Comparison of ENCODE assay signal across 11 cellular contexts in the genomic region with DNA sequence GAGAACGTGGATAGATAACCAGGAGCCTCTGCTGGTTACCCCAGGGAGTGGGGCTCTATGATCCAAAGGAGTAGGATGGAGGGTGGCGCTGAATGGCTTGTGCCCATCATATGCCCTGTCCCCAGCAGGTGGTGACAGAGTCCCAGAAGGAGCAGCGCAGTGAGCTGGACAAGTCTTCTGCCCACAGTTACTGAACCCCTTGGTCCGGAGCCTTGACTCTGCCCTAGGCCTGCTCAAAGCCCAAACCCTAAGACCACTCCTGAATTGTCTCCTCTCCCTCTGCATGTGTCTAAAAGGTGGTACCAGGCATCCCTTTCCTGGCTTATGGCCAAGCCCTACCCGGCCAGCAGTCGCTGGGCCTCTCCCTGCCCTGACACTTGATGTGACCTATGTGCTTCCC. TPM values are rescaled to one million over a fixed set of nuclear protein-coding genes. Genes with fewer than 3 reads are reported as not detected.
DNase-seq lines count a peak whose midpoint lies in the region; ATAC-seq, FAIRE-seq and TF ChIP-seq lines count a peak whose summit lies in the region.
"Had no signal": no experiment of that assay in that cellular context is flagged by ENCODE, and none has a peak within 500 bp of the region (broad histone marks: within the 10 kb centered on the region; RNA-seq: fewer than 3 reads in every experiment).

No MANE protein-coding gene starts in this region.

- H3K27ac Mint-ChIP-seq in activated T-helper 17 cell treated with anti-CD3 and anti-CD28 coated beads, Interleukin-2, amount 50 U/mL, for 72 hours = no peak overlapping the region
- H3K27ac Mint-ChIP-seq in naive thymus-derived CD8-positive, alpha-beta T cell = peak overlapping the region in 1 of 10 donors; percentile 25

- no peak overlapping the region for H3K27ac ChIP-seq in kidney (ENCODE audit: low read depth in 2 of 2, low read length in 2 of 2)

- peak; percentile 65 for DNase-seq in DMS53 (lab: John Stamatoyannopoulos, UW)
- DNase-seq in HT-29 (ENCODE audit: low spot score) = peak; percentile 73
- DNase-seq in naive thymus-derived CD8-positive, alpha-beta T cell = no peak
- DNase-seq in kidney = no peak
- no peak for DNase-seq in nucleus accumbens (lab: John Stamatoyannopoulos, UW)
- DNase-seq in NK-92 (lab: John Stamatoyannopoulos, UW; ENCODE audit: unreplicated experiment) = no peak
- no peak for DNase-seq in GM03348 (ENCODE audit: low spot score)
- DNase-seq: activated T-cell treated with anti-CD3 and anti-CD28 coated beads, Interleukin-2, amount 50 U/mL, for 4 hours had no signal

- H3K36me3 ChIP-seq in kidney (ENCODE audit: control insufficient read depth in 1 of 2, insufficient read depth in 2 of 2, low read length in 2 of 2) = no peaks in the 10 kb centered on the region

- FAIRE-seq in kidney (lab: Jason Lieb, UNC) = no peak
- FAIRE-seq: endometrium had no signal

- no peak overlapping the region for H3K9ac ChIP-seq in kidney (ENCODE audit: low read length in 2 of 2)

- no peaks in the 10 kb centered on the region for H3K9me3 Mint-ChIP-seq in activated T-helper 17 cell treated with anti-CD3 and anti-CD28 coated beads, Interleukin-2, amount 50 U/mL, for 72 hours
- H3K9me3 Mint-ChIP-seq in naive thymus-derived CD8-positive, alpha-beta T cell = no peaks in the 10 kb centered on the region
- H3K9me3 Mint-ChIP-seq: activated T-cell treated with anti-CD3 and anti-CD28 coated beads, Interleukin-2, amount 50 U/mL, for 4 hours had no signal

- peaks cover 0 to 15% of the 10 kb centered on the region in 2 donors for H3K4me1 ChIP-seq in kidney (ENCODE audit: control insufficient read depth in 1 of 2, insufficient read depth in 1 of 2, low read depth in 1 of 2, low read length in 2 of 2)

- H3K4me3 ChIP-seq in kidney (ENCODE audit: low read length in 2 of 2) = no peak overlapping the region

- no peaks in the 10 kb centered on the region for H3K9me3 ChIP-seq in kidney (ENCODE audit: control insufficient read depth in 1 of 2, low read length in 2 of 2)

- ATAC-seq in activated T-helper 17 cell treated with anti-CD3 and anti-CD28 coated beads, Interleukin-2, amount 50 U/mL, for 72 hours (replicated peaks) = no peak
- no peak for ATAC-seq in naive thymus-derived CD8-positive, alpha-beta T cell

- H3K36me3 Mint-ChIP-seq in activated T-helper 17 cell treated with anti-CD3 and anti-CD28 coated beads, Interleukin-2, amount 50 U/mL, for 72 hours (ENCODE audit: low read depth) = no peaks in the 10 kb centered on the region
- H3K36me3 Mint-ChIP-seq in naive thymus-derived CD8-positive, alpha-beta T cell = peaks cover 0 to 3% (median 0%) of the 10 kb centered on the region in 3 donors

- intact Hi-C loops in kidney (cut with DNase I) = no loop called here

- peak overlapping the region; percentile 51 for H3K4me3 Mint-ChIP-seq in activated T-helper 17 cell treated with anti-CD3 and anti-CD28 coated beads, Interleukin-2, amount 50 U/mL, for 72 hours
- H3K4me3 Mint-ChIP-seq in naive thymus-derived CD8-positive, alpha-beta T cell = peak overlapping the region in 7 of 10 donors; percentile 7 to 78 (median 53)
- H3K4me3 Mint-ChIP-seq: activated T-cell treated with anti-CD3 and anti-CD28 coated beads, Interleukin-2, amount 50 U/mL, for 4 hours had no signal

- peaks cover 36% of the 10 kb centered on the region for H3K27me3 Mint-ChIP-seq in activated T-helper 17 cell treated with anti-CD3 and anti-CD28 coated beads, Interleukin-2, amount 50 U/mL, for 72 hours
- peaks cover 35 to 88% (median 46%) of the 10 kb centered on the region in 5 donors for H3K27me3 Mint-ChIP-seq in naive thymus-derived CD8-positive, alpha-beta T cell

- TF ChIP-seq CTCF in kidney (IDR thresholded peaks at IDR 0.05; ENCODE audit: borderline replicate concordance, extremely low read depth, insufficient read depth) = no peak

- POLR2A ChIA-PET in naive thymus-derived CD8-positive, alpha-beta T cell (lab: Charles Lee) = no interaction called here

- H3K4me1 Mint-ChIP-seq in activated T-helper 17 cell treated with anti-CD3 and anti-CD28 coated beads, Interleukin-2, amount 50 U/mL, for 72 hours = peaks cover 6% of the 10 kb centered on the region
- peaks cover 4 to 23% (median 21%) of the 10 kb centered on the region in 4 donors for H3K4me1 Mint-ChIP-seq in naive thymus-derived CD8-positive, alpha-beta T cell

RNA-seq across cellular contexts. Expression of a gene that starts 3.2 kb away (rescaled TPM):
- not detected in 2 replicates for total RNA-seq in HT-29 (2014; rRNA removed; shearing (Covaris generic))
- total RNA-seq in activated T-helper 17 cell treated with anti-CD3 and anti-CD28 coated beads, Interleukin-2, amount 50 U/mL, for 72 hours = under 1 TPM in 1 of 2 donors, not detected in 1; 0.32 TPM
- not detected for total RNA-seq in naive thymus-derived CD8-positive, alpha-beta T cell
- polyA plus RNA-seq in naive thymus-derived CD8-positive, alpha-beta T cell = not detected
- total RNA-seq in kidney = 2.7 TPM
- polyA plus RNA-seq in kidney (ENCODE audit: insufficient read depth, low read depth, low replicate concordance) = 0.71 TPM
- total RNA-seq: activated T-cell treated with anti-CD3 and anti-CD28 coated beads, Interleukin-2, amount 50 U/mL, for 4 hours; SK-MEL-5 had no signal

RNA-seq across cellular contexts. Expression of a gene that starts 24.9 kb away (rescaled TPM):
- total RNA-seq in HT-29 (2014; rRNA removed; shearing (Covaris generic)) = 65.3 and 71.4 TPM in 2 replicates
- 10 to 100 TPM; 53.9 to 56.5 TPM for total RNA-seq in activated T-helper 17 cell treated with anti-CD3 and anti-CD28 coated beads, Interleukin-2, amount 50 U/mL, for 72 hours
- 1 to 10 TPM in 1 of 2 experiments, under 1 TPM in 1; 0.62 to 1.7 TPM for total RNA-seq in naive thymus-derived CD8-positive, alpha-beta T cell
- polyA plus RNA-seq in naive thymus-derived CD8-positive, alpha-beta T cell = under 1 TPM in 1 of 3 donors, not detected in 2; 0.24 TPM
- total RNA-seq in kidney = 1.0 TPM
- 1.5 TPM for polyA plus RNA-seq in kidney (ENCODE audit: insufficient read depth, low read depth, low replicate concordance)

RNA-seq across cellular contexts. Expression of a gene that starts 33.3 kb away (rescaled TPM):
- total RNA-seq in HT-29 (2014; rRNA removed; shearing (Covaris generic)) = 978 and 1,044 TPM in 2 replicates
- total RNA-seq in activated T-helper 17 cell treated with anti-CD3 and anti-CD28 coated beads, Interleukin-2, amount 50 U/mL, for 72 hours = 100 to 1,000 TPM; 277 to 363 TPM
- total RNA-seq in naive thymus-derived CD8-positive, alpha-beta T cell = 10 to 100 TPM; 22.7 to 23.5 TPM
- 10 to 100 TPM; 17.5 to 25.4 (median 24.3) TPM for polyA plus RNA-seq in naive thymus-derived CD8-positive, alpha-beta T cell
- total RNA-seq in kidney = 149 TPM
- polyA plus RNA-seq in kidney (ENCODE audit: insufficient read depth, low read depth, low replicate concordance) = 204 TPM

RNA-seq across cellular contexts. Expression of a gene that starts 38.8 kb away (rescaled TPM):
- not detected in 2 replicates for total RNA-seq in HT-29 (2014; rRNA removed; shearing (Covaris generic))
- not detected for total RNA-seq in activated T-helper 17 cell treated with anti-CD3 and anti-CD28 coated beads, Interleukin-2, amount 50 U/mL, for 72 hours
- not detected for total RNA-seq in naive thymus-derived CD8-positive, alpha-beta T cell
- polyA plus RNA-seq in naive thymus-derived CD8-positive, alpha-beta T cell = not detected
- 1.0 TPM for total RNA-seq in kidney
- not detected for polyA plus RNA-seq in kidney (ENCODE audit: insufficient read depth, low read depth, low replicate concordance)
- total RNA-seq: activated T-cell treated with anti-CD3 and anti-CD28 coated beads, Interleukin-2, amount 50 U/mL, for 4 hours had no signal

RNA-seq across cellular contexts. Expression of a gene that starts 48.5 kb away (rescaled TPM):
- total RNA-seq in HT-29 (2014; rRNA removed; shearing (Covaris generic)) = 8.2 and 9.2 TPM in 2 replicates
- total RNA-seq in activated T-helper 17 cell treated with anti-CD3 and anti-CD28 coated beads, Interleukin-2, amount 50 U/mL, for 72 hours = not detected
- not detected for total RNA-seq in naive thymus-derived CD8-positive, alpha-beta T cell
- polyA plus RNA-seq in naive thymus-derived CD8-positive, alpha-beta T cell = not detected
- total RNA-seq in kidney = 16.2 TPM
- 15.1 TPM for polyA plus RNA-seq in kidney (ENCODE audit: insufficient read depth, low read depth, low replicate concordance)

Comparison
In these comparisons a context has a peak if more than half of its experiments do, and no peak if none do; other contexts are left out.
1. DNase-seq: peak in DMS53 (single experiment) and HT-29 (single experiment); none in naive thymus-derived CD8-positive, alpha-beta T cell (0 of 10), kidney (single experiment), nucleus accumbens (0 of 56), NK-92 (single experiment) and GM03348 (single experiment).
2. RNA of a gene that starts 24.9 kb away (total RNA-seq): 65.3 to 71.4 TPM in HT-29 and 53.9 to 56.5 TPM in activated T-helper 17 cell treated with anti-CD3 and anti-CD28 coated beads, Interleukin-2, amount 50 U/mL, for 72 hours; 0.62 to 1.7 TPM in naive thymus-derived CD8-positive, alpha-beta T cell and 1.0 TPM in kidney (single experiment); every median in the first group is over 10 times any median in the second.